In genomic region chr2:219180961-219181360, GRCh38 we compare ENCODE assay signal across 22 cellular contexts. TPM values are rescaled to one million over a fixed set of nuclear protein-coding genes. Genes with fewer than 3 reads are reported as not detected.
DNase-seq lines count a peak whose midpoint lies in the region; ATAC-seq and TF ChIP-seq lines count a peak whose summit lies in the region.
"Had no signal": no experiment of that assay in that cellular context is flagged by ENCODE, and none has a peak within 500 bp of the region (broad histone marks: within the 10 kb centered on the region; RNA-seq: fewer than 3 reads in every experiment).

No MANE protein-coding gene starts in this region.

- H3K27ac ChIP-seq in right atrium auricular region: no peak overlapping the region
- no peak overlapping the region for H3K27ac ChIP-seq in naive thymus-derived CD4-positive, alpha-beta T cell (ENCODE audit: low read depth, low read length)
- no peak overlapping the region for H3K27ac ChIP-seq in GM23338 (ENCODE audit: low read depth)
- H3K27ac ChIP-seq: heart right ventricle, Peyer's patch, vagina had no signal

- peaks cover 31% of the 10 kb centered on the region for H3K36me3 Mint-ChIP-seq in activated CD8-positive, alpha-beta T cell treated with anti-CD3 and anti-CD28 coated beads for 36 hours (ENCODE audit: low read depth)
- peaks cover 0 to 37% (median 12%) of the 10 kb centered on the region in 5 donors for H3K36me3 Mint-ChIP-seq in naive thymus-derived CD4-positive, alpha-beta T cell
- H3K36me3 Mint-ChIP-seq in GM23338 (ENCODE audit: low read depth): peaks cover 30% of the 10 kb centered on the region

- H3K9me3 ChIP-seq in right atrium auricular region: no peaks in the 10 kb centered on the region
- H3K9me3 ChIP-seq in naive thymus-derived CD4-positive, alpha-beta T cell (ENCODE audit: control insufficient read depth in 2 of 3, low read length in 3 of 3): no peaks in the 10 kb centered on the region
- H3K9me3 ChIP-seq: heart right ventricle, Peyer's patch, vagina had no signal

- no peaks in the 10 kb centered on the region for H3K9me2 ChIP-seq in GM23338 (ENCODE audit: insufficient read depth)

- POLR2A ChIA-PET in activated CD8-positive, alpha-beta T cell treated with anti-CD3 and anti-CD28 coated beads for 36 hours (lab: Charles Lee): interaction anchor here (0.8 to 3.2 kb wide), 8 partner anchors 9 to 38 kb away, joined by 3 to 26 read pairs (median 4); partner anchors contain the start of genes ABCB6 and ZFAND2B
- POLR2A ChIA-PET in naive thymus-derived CD4-positive, alpha-beta T cell (lab: Charles Lee): interaction anchor here (0.6 to 5.4 kb wide), 10 partner anchors 9 to 114 kb away, joined by 3 to 47 read pairs (median 4); partner anchors contain the start of genes ANKZF1, ATG9A, TUBA4B and ZFAND2B

- H3F3A ChIP-seq in GM23338 (replicated peaks; ENCODE audit: low read depth): peaks cover 18% of the 10 kb centered on the region

- H3K27me3 Mint-ChIP-seq in activated CD8-positive, alpha-beta T cell treated with anti-CD3 and anti-CD28 coated beads for 36 hours: no peaks in the 10 kb centered on the region
- H3K27me3 Mint-ChIP-seq in naive thymus-derived CD4-positive, alpha-beta T cell: no peaks in the 10 kb centered on the region
- peaks cover 5% of the 10 kb centered on the region for H3K27me3 Mint-ChIP-seq in GM23338 (ENCODE audit: insufficient read depth, low read depth, poor library complexity)
- H3K27me3 Mint-ChIP-seq: progenitor cell of endocrine pancreas had no signal

- H3K4me1 Mint-ChIP-seq in activated CD8-positive, alpha-beta T cell treated with anti-CD3 and anti-CD28 coated beads for 36 hours (ENCODE audit: low read depth): peaks cover 32% of the 10 kb centered on the region
- H3K4me1 Mint-ChIP-seq in naive thymus-derived CD4-positive, alpha-beta T cell: peaks cover 39 to 61% (median 58%) of the 10 kb centered on the region in 7 donors
- peaks cover 8% of the 10 kb centered on the region; the same call in 2 of the 3 replicates for H3K4me1 Mint-ChIP-seq in GM23338

- no peak overlapping the region for H3K4me3 Mint-ChIP-seq in activated CD8-positive, alpha-beta T cell treated with anti-CD3 and anti-CD28 coated beads for 36 hours
- peak overlapping the region in 6 of 10 donors; percentile 8 to 98 (median 46) for H3K4me3 Mint-ChIP-seq in naive thymus-derived CD4-positive, alpha-beta T cell
- no peak overlapping the region for H3K4me3 Mint-ChIP-seq in GM23338

- H3K4me3 ChIP-seq in right atrium auricular region (no peak overlapping the region), GM23338 (no peak overlapping the region)
- no peak overlapping the region for H3K4me3 ChIP-seq in naive thymus-derived CD4-positive, alpha-beta T cell (ENCODE audit: low read length)
- H3K4me3 ChIP-seq: GM12878, heart right ventricle, Peyer's patch, vagina had no signal

- ATAC-seq in left cardiac atrium: no peak
- no peak for ATAC-seq in activated CD8-positive, alpha-beta T cell treated with anti-CD3 and anti-CD28 coated beads for 36 hours
- ATAC-seq in naive thymus-derived CD4-positive, alpha-beta T cell: no peak
- no peak for ATAC-seq in GM23338
- ATAC-seq: GM12878, heart right ventricle, left lobe of liver had no signal

- intact Hi-C loops in left cardiac atrium (cut with DNase I): no loop called here
- intact Hi-C loops in activated CD8-positive, alpha-beta T cell treated with anti-CD3 and anti-CD28 coated beads for 36 hours (cut with micrococcal nuclease): no loop called here
- intact Hi-C loops in naive thymus-derived CD4-positive, alpha-beta T cell (cut with micrococcal nuclease): no loop called here

- H3K4me1 ChIP-seq in right atrium auricular region (peaks cover 0 to 21% of the 10 kb centered on the region in 2 donors), GM23338 (ENCODE audit: insufficient read depth) (peaks cover 9% of the 10 kb centered on the region)
- H3K4me1 ChIP-seq in naive thymus-derived CD4-positive, alpha-beta T cell (ENCODE audit: control insufficient read depth in 2 of 2, insufficient read depth in 2 of 2, low read length in 2 of 2): peaks cover 26 to 28% of the 10 kb centered on the region in 2 donors

- H3K9me3 Mint-ChIP-seq in activated CD8-positive, alpha-beta T cell treated with anti-CD3 and anti-CD28 coated beads for 36 hours: no peaks in the 10 kb centered on the region
- H3K9me3 Mint-ChIP-seq in naive thymus-derived CD4-positive, alpha-beta T cell: peaks cover 0 to 1% (median 0%) of the 10 kb centered on the region in 11 donors
- no peaks in the 10 kb centered on the region; the same call in 2 of the 3 replicates for H3K9me3 Mint-ChIP-seq in GM23338

- H4K20me1 ChIP-seq in GM23338 (replicated peaks; ENCODE audit: insufficient read depth): no peaks in the 10 kb centered on the region; the same call in 1 of the 2 replicates

- H3K27me3 ChIP-seq in right atrium auricular region (no peaks in the 10 kb centered on the region), GM23338 (ENCODE audit: insufficient read depth) (no peaks in the 10 kb centered on the region)
- no peaks in the 10 kb centered on the region for H3K27me3 ChIP-seq in naive thymus-derived CD4-positive, alpha-beta T cell (ENCODE audit: control insufficient read depth in 2 of 2, insufficient read depth in 2 of 2, low read length in 2 of 2)
- H3K27me3 ChIP-seq: dorsolateral prefrontal cortex, heart right ventricle, Peyer's patch, vagina had no signal

- H3K27ac Mint-ChIP-seq in activated CD8-positive, alpha-beta T cell treated with anti-CD3 and anti-CD28 coated beads for 36 hours: peak overlapping the region; percentile 83
- H3K27ac Mint-ChIP-seq in naive thymus-derived CD4-positive, alpha-beta T cell: peak overlapping the region in 7 of 9 donors; percentile 39 to 78 (median 72)
- no peak overlapping the region for H3K27ac Mint-ChIP-seq in GM23338
- H3K27ac Mint-ChIP-seq: progenitor cell of endocrine pancreas had no signal

- H2AFZ ChIP-seq in GM23338: no peak overlapping the region

- TF ChIP-seq CTCF in right atrium auricular region (IDR thresholded peaks at IDR 0.05): no peak
- no peak for TF ChIP-seq CTCF in activated CD8-positive, alpha-beta T cell treated with anti-CD3 and anti-CD28 coated beads for 36 hours (IDR thresholded peaks at IDR 0.05)
- no peak for TF ChIP-seq CTCF in GM23338 (conservative IDR thresholded peaks at IDR 0.05; ENCODE audit: low read depth in 2 of 2)

- CTCF ChIA-PET in activated CD8-positive, alpha-beta T cell treated with anti-CD3 and anti-CD28 coated beads for 36 hours (lab: Charles Lee): interaction anchor here (1.3 to 2.3 kb wide), 6 partner anchors 10 to 151 kb away, joined by 3 to 10 read pairs (median 5); partner anchors contain the start of gene NHEJ1
- CTCF ChIA-PET in naive thymus-derived CD4-positive, alpha-beta T cell (lab: Charles Lee): interaction anchor here (0.6 to 1.9 kb wide), 7 partner anchors 9 to 31 kb away, joined by 3 to 13 read pairs (median 4); partner anchors contain the start of genes SLC23A3 and ZFAND2B

- H3K36me3 ChIP-seq in right atrium auricular region (peaks cover 46% of the 10 kb centered on the region), GM23338 (ENCODE audit: insufficient read depth) (no peaks in the 10 kb centered on the region)
- H3K36me3 ChIP-seq in naive thymus-derived CD4-positive, alpha-beta T cell (ENCODE audit: control insufficient read depth in 2 of 3, insufficient read depth in 3 of 3, low read length in 3 of 3): peaks cover 24 to 58% (median 35%) of the 10 kb centered on the region in 3 experiments

- peaks cover 7% of the 10 kb centered on the region for H3K79me2 ChIP-seq in GM23338 (replicated peaks; ENCODE audit: insufficient read depth)

- no peak overlapping the region for H3K4me2 ChIP-seq in GM23338

- peak; percentile 11 for DNase-seq in right atrium auricular region (ENCODE audit: low spot score)
- DNase-seq in left cardiac atrium: no peak
- no peak for DNase-seq in activated CD8-positive, alpha-beta T cell treated with anti-CD3 and anti-CD28 coated beads for 36 hours
- DNase-seq in naive thymus-derived CD4-positive, alpha-beta T cell: no peak
- DNase-seq in GM23338 (ENCODE audit: low spot score): no peak
- DNase-seq in stimulated activated CD4-positive, alpha-beta T cell treated with anti-CD3 and anti-CD28 coated beads, Interleukin-4, amount 100 ng/mL, for 24 hours: no peak
- no peak for DNase-seq in NCI-H1092 (lab: John Stamatoyannopoulos, UW)
- DNase-seq: activated effector memory CD4-positive, alpha-beta T cell treated with Interleukin-2 at 50 U/mL for 16 hours; aorta; central memory CD4-positive, alpha-beta T cell; DND-41; dorsolateral prefrontal cortex; heart right ventricle; KBM-7; NCI-H146; NCI-H510A; NK-92 treated with Interleukin-12 subunit alpha and Interleukin-12 subunit beta, amount 100 ng/mL, for 24 hours had no signal

RNA-seq across cellular contexts. Expression of gene RETREG2, which starts 2.9 kb away (rescaled TPM):
- total RNA-seq in right atrium auricular region (10 to 100 TPM; 26.6 to 41.7 TPM), left cardiac atrium (10 to 100 TPM; 43.4 to 46.0 TPM)
- 10 to 100 TPM; 63.8 to 67.8 TPM for total RNA-seq in activated CD8-positive, alpha-beta T cell treated with anti-CD3 and anti-CD28 coated beads for 36 hours
- 100 to 1,000 TPM in 2 of 5 experiments, 10 to 100 TPM in 3; 70.2 to 124 (median 90.9) TPM for total RNA-seq in naive thymus-derived CD4-positive, alpha-beta T cell
- 10 to 100 TPM; 58.5 to 62.4 TPM for polyA plus RNA-seq in naive thymus-derived CD4-positive, alpha-beta T cell
- total RNA-seq in GM23338 (2014; rRNA removed; shearing (Covaris generic)): 35.1 and 41.8 TPM in 2 replicates
- 12.7 and 13.2 TPM in 2 replicates for polyA plus RNA-seq in GM23338 (2016; fragmentation: Nextera tagmentation; extraction: Ambion mirVana)

RNA-seq across cellular contexts. Expression of gene CNPPD1, which starts 4.2 kb away (rescaled TPM):
- 10 to 100 TPM; 32.4 to 42.3 TPM for total RNA-seq in right atrium auricular region
- total RNA-seq in left cardiac atrium: 10 to 100 TPM; 46.9 to 56.9 TPM
- 10 to 100 TPM; 38.6 to 38.7 TPM for total RNA-seq in activated CD8-positive, alpha-beta T cell treated with anti-CD3 and anti-CD28 coated beads for 36 hours
- total RNA-seq in naive thymus-derived CD4-positive, alpha-beta T cell: 10 to 100 TPM; 48.2 to 77.6 (median 64.5) TPM
- polyA plus RNA-seq in naive thymus-derived CD4-positive, alpha-beta T cell: 10 to 100 TPM; 48.2 to 68.7 TPM
- total RNA-seq in GM23338 (2014; rRNA removed; shearing (Covaris generic)): 18.2 and 22.8 TPM in 2 replicates
- 17.4 and 18.0 TPM in 2 replicates for polyA plus RNA-seq in GM23338 (2016; fragmentation: Nextera tagmentation; extraction: Ambion mirVana)

RNA-seq across cellular contexts. Expression of gene SLC23A3, which starts 11.1 kb away (rescaled TPM):
- total RNA-seq in right atrium auricular region (under 1 TPM; 0.33 to 0.55 TPM), left cardiac atrium (under 1 TPM; 0.47 to 0.50 TPM)
- 1 to 10 TPM; 1.1 to 1.6 TPM for total RNA-seq in activated CD8-positive, alpha-beta T cell treated with anti-CD3 and anti-CD28 coated beads for 36 hours
- 1 to 10 TPM in 4 of 5 experiments, under 1 TPM in 1; 0.69 to 8.6 (median 3.0) TPM for total RNA-seq in naive thymus-derived CD4-positive, alpha-beta T cell
- under 1 TPM in 1 of 2 donors, not detected in 1; 0.08 TPM for polyA plus RNA-seq in naive thymus-derived CD4-positive, alpha-beta T cell
- 0.73 TPM in 1 of 2 replicates, not detected in the other for total RNA-seq in GM23338 (2014; rRNA removed; shearing (Covaris generic))
- polyA plus RNA-seq in GM23338 (2016; fragmentation: Nextera tagmentation; extraction: Ambion mirVana): 0.10 and 0.26 TPM in 2 replicates

RNA-seq across cellular contexts. Expression of gene NHEJ1, which starts 20.3 kb away (rescaled TPM):
- 1 to 10 TPM; 8.3 to 8.4 TPM for total RNA-seq in right atrium auricular region
- 1 to 10 TPM; 4.7 to 6.9 TPM for total RNA-seq in left cardiac atrium
- total RNA-seq in activated CD8-positive, alpha-beta T cell treated with anti-CD3 and anti-CD28 coated beads for 36 hours: 10 to 100 TPM; 22.4 to 26.3 TPM
- 10 to 100 TPM; 11.4 to 24.0 (median 17.9) TPM for total RNA-seq in naive thymus-derived CD4-positive, alpha-beta T cell
- polyA plus RNA-seq in naive thymus-derived CD4-positive, alpha-beta T cell: 10 to 100 TPM; 24.5 to 32.7 TPM
- 25.2 and 30.6 TPM in 2 replicates for total RNA-seq in GM23338 (2014; rRNA removed; shearing (Covaris generic))
- polyA plus RNA-seq in GM23338 (2016; fragmentation: Nextera tagmentation; extraction: Ambion mirVana): 16.5 and 19.6 TPM in 2 replicates

RNA-seq across cellular contexts. Expression of gene ZFAND2B, which starts 25.6 kb away (rescaled TPM):
- total RNA-seq in right atrium auricular region: 10 to 100 TPM; 15.5 to 31.5 TPM
- total RNA-seq in left cardiac atrium: 10 to 100 TPM; 21.2 to 26.5 TPM
- total RNA-seq in activated CD8-positive, alpha-beta T cell treated with anti-CD3 and anti-CD28 coated beads for 36 hours: 10 to 100 TPM; 31.3 to 33.3 TPM
- 10 to 100 TPM; 50.1 to 79.5 (median 71.3) TPM for total RNA-seq in naive thymus-derived CD4-positive, alpha-beta T cell
- polyA plus RNA-seq in naive thymus-derived CD4-positive, alpha-beta T cell: 10 to 100 TPM; 72.4 to 90.7 TPM
- 21.5 and 30.0 TPM in 2 replicates for total RNA-seq in GM23338 (2014; rRNA removed; shearing (Covaris generic))
- polyA plus RNA-seq in GM23338 (2016; fragmentation: Nextera tagmentation; extraction: Ambion mirVana): 13.1 and 16.3 TPM in 2 replicates

Comparison
In these comparisons a context has a peak if more than half of its experiments do, and no peak if none do; other contexts are left out.
1. H3K4me3 Mint-ChIP-seq: peak in naive thymus-derived CD4-positive, alpha-beta T cell (6 of 10); none in activated CD8-positive, alpha-beta T cell treated with anti-CD3 and anti-CD28 coated beads for 36 hours (single experiment) and GM23338 (single experiment).